ENCODE assay signal across 8 cellular contexts in genomic region chr6:72624557-72625160, GRCh38. TPM values are rescaled to one million over a fixed set of nuclear protein-coding genes. Genes with fewer than 3 reads are reported as not detected.
DNase-seq lines count a peak whose midpoint lies in the region; ATAC-seq, FAIRE-seq and TF ChIP-seq lines count a peak whose summit lies in the region.

No MANE protein-coding gene starts in this region.

- no peak overlapping the region for H3K4me2 ChIP-seq in neural cell (ENCODE audit: low read length)

- POLR2A ChIA-PET in GM10248 (lab: Yijun Ruan, JAX), result no interaction called here

- H3K9me2 ChIP-seq in neural cell (ENCODE audit: insufficient read depth, low read length), result no peaks in the 10 kb centered on the region

- no peak overlapping the region for H3K27ac ChIP-seq in 22Rv1
- H3K27ac ChIP-seq in neural cell (ENCODE audit: low read length), result no peak overlapping the region

- H3K9ac ChIP-seq in neural cell (ENCODE audit: low read length), result no peak overlapping the region

- no peak for TF ChIP-seq RAD21 in neural cell (conservative IDR thresholded peaks at IDR 0.05)

- CTCF ChIA-PET in GM10248 (lab: Yijun Ruan, JAX), result interaction anchor here (0.6 to 1.6 kb wide), 13 partner anchors 8 to 508 kb away, joined by 3 to 7 read pairs (median 3); no protein-coding TSS in a partner anchor

- H3K4me3 ChIP-seq in bronchial epithelial cell (ENCODE audit: low read depth, low read length), result no peak overlapping the region
- H3K4me3 ChIP-seq in neural cell (ENCODE audit: low read length), result no peak overlapping the region

- no peak for TF ChIP-seq EP300 in neural cell (conservative IDR thresholded peaks at IDR 0.05; ENCODE audit: poor library complexity, severe bottlenecking)

- TF ChIP-seq CTCF in 22Rv1 (IDR thresholded peaks at IDR 0.05) (peak; percentile 82), GM10248 (IDR thresholded peaks at IDR 0.05; ENCODE audit: control extremely low read depth, extremely low read depth, low read depth, missing control alignments) (peak; percentile 48), bronchial epithelial cell (IDR thresholded peaks at IDR 0.05; ENCODE audit: insufficient read depth, low read length, severe bottlenecking) (peak; percentile 63), neural cell (IDR thresholded peaks at IDR 0.05; ENCODE audit: poor library complexity, severe bottlenecking) (peak; percentile 55)

- ATAC-seq in HG03139 (IDR thresholded peaks at IDR 0.05; ENCODE audit: unreplicated experiment) (no peak), GM21423 (IDR thresholded peaks at IDR 0.05; ENCODE audit: unreplicated experiment) (no peak), HG03095 (IDR thresholded peaks at IDR 0.05; ENCODE audit: unreplicated experiment) (no peak)

- DNase-seq in GM10248 (ENCODE audit: extremely low spot score) (peak; percentile 19), NCI-H526 treated with DMSO at 0.1 percent for 48 hours (lab: John Stamatoyannopoulos, UW) (peak; percentile 42), bronchial epithelial cell (ENCODE audit: low read depth) (peak; percentile 51)

- FAIRE-seq in bronchial epithelial cell (lab: Jason Lieb, UNC), result no peak

- no peaks in the 10 kb centered on the region for H3F3A ChIP-seq in neural cell (ENCODE audit: insufficient read depth, low read length, poor library complexity, severe bottlenecking)

- H3K36me3 ChIP-seq in bronchial epithelial cell (ENCODE audit: control insufficient read depth, insufficient read depth, low read length) (no peaks in the 10 kb centered on the region), neural cell (ENCODE audit: insufficient read depth, low read length) (no peaks in the 10 kb centered on the region)

- H4K20me1 ChIP-seq in neural cell (ENCODE audit: insufficient read depth), result no peaks in the 10 kb centered on the region

- no peaks in the 10 kb centered on the region for H3K9me3 ChIP-seq in neural cell (ENCODE audit: low read length)

- no peak overlapping the region for H2AFZ ChIP-seq in neural cell (ENCODE audit: low read depth, low read length)

- H3K27me3 ChIP-seq in bronchial epithelial cell (ENCODE audit: control insufficient read depth, insufficient read depth, low read length) (peaks cover 1% of the 10 kb centered on the region), neural cell (ENCODE audit: insufficient read depth, low read depth, low read length) (peaks cover 49% of the 10 kb centered on the region)

- H3K79me2 ChIP-seq in neural cell (replicated peaks; ENCODE audit: insufficient read depth, low read length), result no peaks in the 10 kb centered on the region

TF ChIP-seq in neural cell, 6 proteins besides CTCF, POLR2A, EP300 and RAD21:
- TF ChIP-seq, protein P1, sequence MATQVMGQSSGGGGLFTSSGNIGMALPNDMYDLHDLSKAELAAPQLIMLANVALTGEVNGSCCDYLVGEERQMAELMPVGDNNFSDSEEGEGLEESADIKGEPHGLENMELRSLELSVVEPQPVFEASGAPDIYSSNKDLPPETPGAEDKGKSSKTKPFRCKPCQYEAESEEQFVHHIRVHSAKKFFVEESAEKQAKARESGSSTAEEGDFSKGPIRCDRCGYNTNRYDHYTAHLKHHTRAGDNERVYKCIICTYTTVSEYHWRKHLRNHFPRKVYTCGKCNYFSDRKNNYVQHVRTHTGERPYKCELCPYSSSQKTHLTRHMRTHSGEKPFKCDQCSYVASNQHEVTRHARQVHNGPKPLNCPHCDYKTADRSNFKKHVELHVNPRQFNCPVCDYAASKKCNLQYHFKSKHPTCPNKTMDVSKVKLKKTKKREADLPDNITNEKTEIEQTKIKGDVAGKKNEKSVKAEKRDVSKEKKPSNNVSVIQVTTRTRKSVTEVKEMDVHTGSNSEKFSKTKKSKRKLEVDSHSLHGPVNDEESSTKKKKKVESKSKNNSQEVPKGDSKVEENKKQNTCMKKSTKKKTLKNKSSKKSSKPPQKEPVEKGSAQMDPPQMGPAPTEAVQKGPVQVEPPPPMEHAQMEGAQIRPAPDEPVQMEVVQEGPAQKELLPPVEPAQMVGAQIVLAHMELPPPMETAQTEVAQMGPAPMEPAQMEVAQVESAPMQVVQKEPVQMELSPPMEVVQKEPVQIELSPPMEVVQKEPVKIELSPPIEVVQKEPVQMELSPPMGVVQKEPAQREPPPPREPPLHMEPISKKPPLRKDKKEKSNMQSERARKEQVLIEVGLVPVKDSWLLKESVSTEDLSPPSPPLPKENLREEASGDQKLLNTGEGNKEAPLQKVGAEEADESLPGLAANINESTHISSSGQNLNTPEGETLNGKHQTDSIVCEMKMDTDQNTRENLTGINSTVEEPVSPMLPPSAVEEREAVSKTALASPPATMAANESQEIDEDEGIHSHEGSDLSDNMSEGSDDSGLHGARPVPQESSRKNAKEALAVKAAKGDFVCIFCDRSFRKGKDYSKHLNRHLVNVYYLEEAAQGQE (IDR thresholded peaks at IDR 0.05; ENCODE audit: borderline replicate concordance), result no peak
- TF ChIP-seq SMC3 (conservative IDR thresholded peaks at IDR 0.05; ENCODE audit: poor library complexity), result no peak
- TF ChIP-seq TAF1 (IDR thresholded peaks at IDR 0.05; ENCODE audit: low read depth), result no peak
- TF ChIP-seq MXI1 (conservative IDR thresholded peaks at IDR 0.05; ENCODE audit: poor library complexity, severe bottlenecking), result no peak

RNA-seq across cellular contexts. Expression of gene KCNQ5, which starts 2.8 kb away (rescaled TPM):
- total RNA-seq in bronchial epithelial cell, result 0.38 and 2.1 TPM in 2 replicates
- 0.10 and 0.30 TPM in 2 replicates for polyA plus RNA-seq in neural cell
- polyA minus RNA-seq in neural cell, result 0.73 and 0.81 TPM in 2 replicates
